In the genomic region with DNA sequence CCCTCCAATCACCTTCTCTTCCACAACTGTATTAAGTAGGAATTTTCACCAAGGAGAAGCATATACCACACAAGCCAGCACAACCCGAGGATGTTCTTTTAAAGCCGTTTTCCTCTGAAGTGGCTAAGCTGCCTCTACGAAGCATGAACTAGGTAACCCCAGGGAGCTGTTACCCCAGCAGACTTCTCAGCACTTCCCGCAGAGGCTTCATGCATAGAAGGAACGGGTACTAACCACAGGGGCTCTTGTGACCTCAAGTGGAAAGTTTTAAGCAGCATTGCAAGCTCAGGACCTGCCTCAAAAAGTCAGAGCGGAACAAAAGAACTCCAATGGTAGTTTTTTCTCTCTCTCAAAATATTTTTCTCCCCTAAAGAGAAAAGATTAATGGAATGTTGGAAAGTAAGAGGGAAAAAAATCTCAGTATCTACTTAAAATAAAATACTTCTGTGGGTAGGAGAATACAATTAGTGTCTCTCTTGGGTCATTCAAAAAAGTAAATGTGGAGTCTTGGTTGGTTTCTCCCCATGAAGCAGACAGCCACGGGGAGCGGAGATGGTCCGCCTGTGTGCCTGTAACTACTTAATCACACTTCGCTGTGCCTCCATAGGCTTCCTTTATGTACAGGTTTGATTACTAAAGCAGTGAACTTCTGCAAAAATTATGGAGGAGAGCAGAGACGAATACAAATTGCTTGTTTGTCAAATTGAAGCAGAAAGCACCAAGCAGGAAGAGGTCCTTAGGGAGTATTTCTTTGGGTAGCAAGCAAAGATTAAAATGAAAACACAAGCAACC, we compare ENCODE assay signal across 8 cellular contexts. TPM values are rescaled to one million over a fixed set of nuclear protein-coding genes. Genes with fewer than 3 reads are reported as not detected.
DNase-seq lines count a peak whose midpoint lies in the region; ATAC-seq and TF ChIP-seq lines count a peak whose summit lies in the region.

No MANE protein-coding gene starts in this region.

- H3K4me3 ChIP-seq in brain microvascular endothelial cell (ENCODE audit: low read depth, low read length) (no peak overlapping the region), neuronal stem cell (ENCODE audit: low read length in 2 of 2) (no peak overlapping the region)

- intact Hi-C loops in activated naive CD4-positive, alpha-beta T cell treated with anti-CD3 and anti-CD28 coated beads for 36 hours (cut with micrococcal nuclease), result loop anchor here (1.0 to 10.0 kb wide), 3 partner anchors 33 to 447 kb away; no protein-coding TSS in a partner anchor
- intact Hi-C loops in sciatic nerve (cut with DNase I), result no loop called here

- no peak overlapping the region for H3K9ac ChIP-seq in neuronal stem cell (ENCODE audit: low read depth, low read length, poor library complexity)

- H2AK5ac ChIP-seq in neuronal stem cell (ENCODE audit: low read depth, low read length), result no peak overlapping the region

- CTCF ChIA-PET in activated naive CD4-positive, alpha-beta T cell treated with anti-CD3 and anti-CD28 coated beads for 36 hours (lab: Charles Lee), result interaction anchor here (0.7 to 1.0 kb wide), 3 partner anchors 16 to 457 kb away, joined by 3 to 4 read pairs (median 4); no protein-coding TSS in a partner anchor

- H2AFZ ChIP-seq in neuronal stem cell (ENCODE audit: low read length), result no peak overlapping the region

- no peak overlapping the region for H3K23ac ChIP-seq in neuronal stem cell (ENCODE audit: low read depth, low read length, poor library complexity)

- H4K8ac ChIP-seq in neuronal stem cell (ENCODE audit: low read depth, low read length), result no peak overlapping the region

- H3K18ac ChIP-seq in neuronal stem cell (ENCODE audit: low read length), result no peak overlapping the region

- peaks cover 0 to 6% of the 10 kb centered on the region in 2 donors for H3K4me1 ChIP-seq in neuronal stem cell (ENCODE audit: control insufficient read depth in 2 of 2, insufficient read depth in 1 of 2, low read depth in 1 of 2, low read length in 2 of 2)

- no peak overlapping the region for H3K14ac ChIP-seq in neuronal stem cell (ENCODE audit: low read length)

- no peak overlapping the region for H3K4me3 Mint-ChIP-seq in activated naive CD4-positive, alpha-beta T cell treated with anti-CD3 and anti-CD28 coated beads for 36 hours
- peak overlapping the region; percentile 51 to 63 for H3K4me3 Mint-ChIP-seq in activated T-cell treated with anti-CD3 and anti-CD28 coated beads, Interleukin-2, amount 50 U/mL, for 72 hours

- in situ Hi-C loops in brain microvascular endothelial cell (cut with HindIII; ENCODE audit: low pct_ligation_motif_present, low sequenced_read_pairs), result no loop called here

- no peak overlapping the region for H4K91ac ChIP-seq in neuronal stem cell (ENCODE audit: low read depth, low read length, poor library complexity)

- H3K4me2 ChIP-seq in neuronal stem cell (ENCODE audit: insufficient read depth, low read length, poor library complexity, severe bottlenecking), result no peak overlapping the region

- peaks cover 18% of the 10 kb centered on the region for H3K36me3 ChIP-seq in brain microvascular endothelial cell (replicated peaks)
- peaks cover 16 to 97% of the 10 kb centered on the region in 2 donors for H3K36me3 ChIP-seq in neuronal stem cell (replicated peaks in 1 of 2; ENCODE audit: control insufficient read depth in 2 of 2, insufficient read depth in 2 of 2, low read length in 2 of 2)

- WGBS in neuronal stem cell (ENCODE audit: extremely low coverage in 2 of 2, insufficient read length in 2 of 2, insufficient replicate concordance in 1 of 2), 2 donors, result no CpG with 5 or more reads among the region's 11 CpGs

- ATAC-seq in HG03558 (IDR thresholded peaks at IDR 0.05; ENCODE audit: extremely low read depth, unreplicated experiment) (peak; percentile 81), sciatic nerve (peak; percentile 50)
- peak; percentile 98 for ATAC-seq in activated T-cell treated with anti-CD3 and anti-CD28 coated beads, Interleukin-2, amount 50 U/mL, for 72 hours (replicated peaks in 1 of 2)

- H2BK120ac ChIP-seq in neuronal stem cell (ENCODE audit: low read depth, low read length), result no peak overlapping the region

- H3K36me3 Mint-ChIP-seq in activated naive CD4-positive, alpha-beta T cell treated with anti-CD3 and anti-CD28 coated beads for 36 hours (ENCODE audit: low read depth), result peaks cover 50% of the 10 kb centered on the region
- H3K36me3 Mint-ChIP-seq in activated T-cell treated with anti-CD3 and anti-CD28 coated beads, Interleukin-2, amount 50 U/mL, for 72 hours (ENCODE audit: insufficient read depth in 2 of 2), result peaks cover 17 to 31% of the 10 kb centered on the region in 2 donors

- H3K27me3 Mint-ChIP-seq in activated naive CD4-positive, alpha-beta T cell treated with anti-CD3 and anti-CD28 coated beads for 36 hours (ENCODE audit: low read depth), result no peaks in the 10 kb centered on the region
- no peaks in the 10 kb centered on the region for H3K27me3 Mint-ChIP-seq in activated T-cell treated with anti-CD3 and anti-CD28 coated beads, Interleukin-2, amount 50 U/mL, for 72 hours (ENCODE audit: low read depth)

- H3K4ac ChIP-seq in neuronal stem cell (ENCODE audit: low read length), result no peak overlapping the region

- peak; percentile 68 for DNase-seq in activated naive CD4-positive, alpha-beta T cell treated with anti-CD3 and anti-CD28 coated beads for 36 hours
- DNase-seq in activated naive CD4-positive, alpha-beta T cell treated with anti-CD3 and anti-CD28 coated beads, Interleukin-2, amount 50 U/mL, for 16 hours, result no peak
- DNase-seq in activated T-cell treated with anti-CD3 and anti-CD28 coated beads, Interleukin-2, amount 50 U/mL, for 72 hours, result peak; percentile 53 to 61
- DNase-seq in sciatic nerve (ENCODE audit: low spot score) (no peak), OCI-M2 (lab: John Stamatoyannopoulos, UW; ENCODE audit: unreplicated experiment) (no peak), brain microvascular endothelial cell (no peak), neuronal stem cell (ENCODE audit: low spot score) (no peak)

- H3K27ac ChIP-seq in brain microvascular endothelial cell, result no peak overlapping the region
- H3K27ac ChIP-seq in neuronal stem cell (replicated peaks; ENCODE audit: low read length), result no peak overlapping the region

- no peak for TF ChIP-seq CTCF in brain microvascular endothelial cell (IDR thresholded peaks at IDR 0.05; ENCODE audit: low read depth, low read length, missing control alignments)

- H2BK5ac ChIP-seq in neuronal stem cell (ENCODE audit: low read length), result no peak overlapping the region

- no peak overlapping the region for H2BK15ac ChIP-seq in neuronal stem cell (ENCODE audit: low read length)

- H3K9me3 Mint-ChIP-seq in activated naive CD4-positive, alpha-beta T cell treated with anti-CD3 and anti-CD28 coated beads for 36 hours, result no peaks in the 10 kb centered on the region
- no peaks in the 10 kb centered on the region for H3K9me3 Mint-ChIP-seq in activated T-cell treated with anti-CD3 and anti-CD28 coated beads, Interleukin-2, amount 50 U/mL, for 72 hours

- peaks cover 30% of the 10 kb centered on the region for H3K4me1 Mint-ChIP-seq in activated naive CD4-positive, alpha-beta T cell treated with anti-CD3 and anti-CD28 coated beads for 36 hours (ENCODE audit: low read depth)
- H3K4me1 Mint-ChIP-seq in activated T-cell treated with anti-CD3 and anti-CD28 coated beads, Interleukin-2, amount 50 U/mL, for 72 hours (ENCODE audit: low read depth), result peaks cover 39% of the 10 kb centered on the region

- H2BK12ac ChIP-seq in neuronal stem cell (ENCODE audit: low read length), result no peak overlapping the region

- H3K27me3 ChIP-seq in brain microvascular endothelial cell (replicated peaks) (no peaks in the 10 kb centered on the region), neuronal stem cell (ENCODE audit: control insufficient read depth in 3 of 3, insufficient read depth in 3 of 3, low read depth in 1 of 3, low read length in 3 of 3) (no peaks in the 10 kb centered on the region)

- peak overlapping the region; percentile 46 for H3K27ac Mint-ChIP-seq in activated naive CD4-positive, alpha-beta T cell treated with anti-CD3 and anti-CD28 coated beads for 36 hours
- peak overlapping the region; percentile 14 for H3K27ac Mint-ChIP-seq in activated T-cell treated with anti-CD3 and anti-CD28 coated beads, Interleukin-2, amount 50 U/mL, for 72 hours

- no peaks in the 10 kb centered on the region for H3K79me1 ChIP-seq in neuronal stem cell (ENCODE audit: low read depth, low read length)

- peaks cover 0 to 19% of the 10 kb centered on the region in 2 donors for H3K9me3 ChIP-seq in neuronal stem cell (replicated peaks in 1 of 2; ENCODE audit: control insufficient read depth in 2 of 2, insufficient read depth in 1 of 2, low read depth in 1 of 2, low read length in 2 of 2)

RNA-seq across cellular contexts. Expression of a gene that starts 40.9 kb away (rescaled TPM):
- 10 to 100 TPM; 14.4 to 14.8 TPM for total RNA-seq in activated naive CD4-positive, alpha-beta T cell treated with anti-CD3 and anti-CD28 coated beads for 36 hours
- 10 to 100 TPM; 20.9 to 21.5 TPM for total RNA-seq in activated T-cell treated with anti-CD3 and anti-CD28 coated beads, Interleukin-2, amount 50 U/mL, for 72 hours
- 31.8 TPM for total RNA-seq in sciatic nerve
- polyA plus RNA-seq in neuronal stem cell (2013, experiment 1 of 2), result 15.7 TPM
- polyA plus RNA-seq in neuronal stem cell (2013, experiment 2 of 2), result 16.0 TPM

RNA-seq across cellular contexts. Expression of a gene that starts 52.0 kb away (rescaled TPM):
- total RNA-seq in activated naive CD4-positive, alpha-beta T cell treated with anti-CD3 and anti-CD28 coated beads for 36 hours, result 10 to 100 TPM; 22.5 to 25.0 TPM
- 10 to 100 TPM; 48.9 to 49.9 TPM for total RNA-seq in activated T-cell treated with anti-CD3 and anti-CD28 coated beads, Interleukin-2, amount 50 U/mL, for 72 hours
- total RNA-seq in sciatic nerve, result 17.0 TPM
- polyA plus RNA-seq in neuronal stem cell (2013, experiment 1 of 2), result 0.10 TPM
- 0.06 TPM for polyA plus RNA-seq in neuronal stem cell (2013, experiment 2 of 2)

Comparison
In these comparisons a context has a peak if more than half of its experiments do, and no peak if none do; other contexts are left out.
1. DNase-seq: peak in activated naive CD4-positive, alpha-beta T cell treated with anti-CD3 and anti-CD28 coated beads for 36 hours (single experiment) and activated T-cell treated with anti-CD3 and anti-CD28 coated beads, Interleukin-2, amount 50 U/mL, for 72 hours (2 of 2); none in activated naive CD4-positive, alpha-beta T cell treated with anti-CD3 and anti-CD28 coated beads, Interleukin-2, amount 50 U/mL, for 16 hours (single experiment), sciatic nerve (single experiment), OCI-M2 (single experiment), brain microvascular endothelial cell (single experiment) and neuronal stem cell (single experiment).
2. Peak in every context shown above with its lines, with median percentiles within 50 percentile points of each other: ATAC-seq.